Comparison of ENCODE assay signal across 26 cellular contexts in the genomic region with DNA sequence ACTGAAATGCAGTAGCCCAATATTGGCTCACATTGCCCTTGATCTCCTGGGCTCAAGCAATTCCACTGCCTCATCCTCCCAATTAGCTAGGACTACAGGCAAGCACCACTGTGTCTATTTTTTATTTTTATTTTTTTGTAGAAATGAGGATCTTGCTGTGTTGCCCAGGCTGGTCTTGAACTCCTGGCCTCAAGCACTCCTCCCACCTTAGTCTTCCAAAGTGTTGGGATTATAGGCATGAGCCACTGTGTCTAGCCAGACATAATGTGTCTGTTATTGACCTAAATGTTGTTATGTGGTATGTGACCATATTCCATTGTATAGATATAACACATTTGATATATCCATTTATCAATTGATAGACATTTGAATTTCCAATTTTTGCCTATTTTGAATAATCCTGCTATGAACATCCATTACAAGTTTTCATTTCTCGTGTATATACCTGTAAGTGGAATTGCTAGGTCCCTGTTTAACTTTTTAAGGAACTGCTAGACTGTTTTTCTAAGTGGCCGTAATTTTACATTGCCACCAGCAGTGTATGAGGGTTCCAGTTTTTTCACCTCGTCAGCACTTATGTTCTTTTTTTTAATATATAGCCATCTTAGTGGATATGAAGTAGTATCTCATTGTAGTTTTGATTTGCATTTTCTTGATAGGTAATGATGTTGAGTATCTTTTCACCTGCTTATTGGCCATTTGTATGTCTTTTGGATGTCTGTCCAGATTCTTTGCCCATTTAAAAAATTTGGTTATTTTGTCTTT. TPM values are rescaled to one million over a fixed set of nuclear protein-coding genes. Genes with fewer than 3 reads are reported as not detected.
DNase-seq lines count a peak whose midpoint lies in the region; ATAC-seq and TF ChIP-seq lines count a peak whose summit lies in the region.
"Had no signal": no experiment of that assay in that cellular context is flagged by ENCODE, and none has a peak within 500 bp of the region (broad histone marks: within the 10 kb centered on the region; RNA-seq: fewer than 3 reads in every experiment).

No MANE protein-coding gene starts in this region.

- ATAC-seq in T-cell (replicated peaks in 1 of 4), result no peak
- no peak for ATAC-seq in GM19351 (IDR thresholded peaks at IDR 0.05; ENCODE audit: unreplicated experiment)
- ATAC-seq: left colon had no signal

- TF ChIP-seq POLR2A in breast epithelium (IDR thresholded peaks at IDR 0.05), result no peak
- no peak for TF ChIP-seq POLR2A in erythroblast (IDR thresholded peaks at IDR 0.05; ENCODE audit: low read length)

- H3K4me1 ChIP-seq in breast epithelium, result no peaks in the 10 kb centered on the region
- H3K4me1 ChIP-seq: SJCRH30 had no signal

- H3K4me3 Mint-ChIP-seq in MCF 10A (ENCODE audit: unreplicated experiment), result no peak overlapping the region
- peak overlapping the region in 2 of 3 donors; percentile 43 to 59 for H3K4me3 Mint-ChIP-seq in T-cell
- H3K4me3 Mint-ChIP-seq: neural crest cell had no signal

- intact Hi-C loops in MCF 10A (cut with micrococcal nuclease) (loop anchor here (10.0 kb wide), 2 partner anchors 125 to 335 kb away; no protein-coding TSS in a partner anchor), breast epithelium (cut with DNase I; ENCODE audit: low total_unique reads) (no loop called here)

- H3K9me3 Mint-ChIP-seq in MCF 10A (ENCODE audit: unreplicated experiment) (no peaks in the 10 kb centered on the region), T-cell (no peaks in the 10 kb centered on the region)
- H3K9me3 Mint-ChIP-seq: HFFc6, immature natural killer cell, neural crest cell had no signal

- no peaks in the 10 kb centered on the region for H3K9me3 ChIP-seq in breast epithelium
- H3K9me3 ChIP-seq: BE2C, Peyer's patch, SJCRH30 had no signal

- peaks cover 7% of the 10 kb centered on the region for H3K36me3 Mint-ChIP-seq in MCF 10A (ENCODE audit: insufficient read depth, unreplicated experiment)
- peaks cover 15% of the 10 kb centered on the region for H3K36me3 Mint-ChIP-seq in T-cell
- H3K36me3 Mint-ChIP-seq: immature natural killer cell had no signal

- no peak overlapping the region for H3K27ac ChIP-seq in breast epithelium
- H3K27ac ChIP-seq: Peyer's patch, SJCRH30, VCaP had no signal

- no peak overlapping the region for H3K4me3 ChIP-seq in breast epithelium
- H3K4me3 ChIP-seq: Peyer's patch, SJCRH30 had no signal

- no peak for TF ChIP-seq CTCF in MCF 10A (IDR thresholded peaks at IDR 0.05; ENCODE audit: unreplicated experiment)
- no peak for TF ChIP-seq CTCF in breast epithelium (IDR thresholded peaks at IDR 0.05)

- H3K27me3 ChIP-seq in breast epithelium, result no peaks in the 10 kb centered on the region
- H3K27me3 ChIP-seq: BE2C, Peyer's patch, SJCRH30 had no signal

- POLR2A ChIA-PET in MCF 10A (lab: Yijun Ruan, JAX), result interaction anchor here (0.5 to 1.3 kb wide), 2 partner anchors 8 to 240 kb away, joined by 3 to 4 read pairs; no protein-coding TSS in a partner anchor
- POLR2A ChIA-PET in T-cell (lab: Charles Lee), result no interaction called here

- H3K36me3 ChIP-seq in breast epithelium, result no peaks in the 10 kb centered on the region
- H3K36me3 ChIP-seq: Peyer's patch, SJCRH30 had no signal

- no peak for DNase-seq in MCF 10A (ENCODE audit: unreplicated experiment)
- no peak for DNase-seq in breast epithelium (ENCODE audit: low spot score in 2 of 2)
- DNase-seq in T-cell, result no peak
- DNase-seq in erythroblast (lab: John Stamatoyannopoulos, UW), result peak; percentile 13 to 47
- no peak for DNase-seq in NCI-H2171 (lab: John Stamatoyannopoulos, UW)
- no peak for DNase-seq in DMS 273 treated with DMSO at 0.1 percent for 48 hours (lab: John Stamatoyannopoulos, UW)
- DNase-seq in AML-193 (lab: John Stamatoyannopoulos, UW), result no peak
- DNase-seq: activated CD4-positive, alpha-beta T cell treated with anti-CD3 and anti-CD28 coated beads for 4 hours; activated naive CD4-positive, alpha-beta T cell treated with Interleukin-2 at 50 U/mL for 16 hours; BE2C; DMS79; GOT3; immature natural killer cell; left colon; NCI-H1092; NCI-H1694; NCI-H82; Peyer's patch; SJCRH30; stimulated activated CD4-positive, alpha-beta T cell treated with anti-CD3 and anti-CD28 coated beads, Interleukin-1b, Interleukin-23, amount 100 ng/mL, for 48 hours; stimulated activated naive CD8-positive, alpha-beta T cell treated with anti-CD3 and anti-CD28 coated beads, Interleukin-15, Interleukin-2, amounts not matched to agents 100 U/mL and 50 U/mL, for 24 hours; T1000 had no signal

- CTCF ChIA-PET in MCF 10A (lab: Yijun Ruan, JAX), result no interaction called here
- CTCF ChIA-PET in T-cell (lab: Charles Lee), result no interaction called here

- H3K27ac Mint-ChIP-seq in MCF 10A (ENCODE audit: low read depth, unreplicated experiment) (peak overlapping the region; percentile 36), T-cell (peak overlapping the region in 1 of 2 donors; percentile 27)
- H3K27ac Mint-ChIP-seq: HFFc6 had no signal

- no TSS peak for BruUV-seq in MCF 10A (replicated peaks; lab: Mats Ljungman, UMichigan)

- H3K4me1 Mint-ChIP-seq in MCF 10A (ENCODE audit: insufficient read depth, unreplicated experiment) (peaks cover 49% of the 10 kb centered on the region), T-cell (peaks cover 87 to 96% (median 94%) of the 10 kb centered on the region in 3 donors)

- H3K27me3 Mint-ChIP-seq in MCF 10A (ENCODE audit: insufficient read depth, unreplicated experiment), result no peaks in the 10 kb centered on the region
- H3K27me3 Mint-ChIP-seq in T-cell, result no peaks in the 10 kb centered on the region

RNA-seq across cellular contexts. Expression of a gene that starts 9.4 kb away (rescaled TPM):
- total RNA-seq in MCF 10A (2022), result 63.6 and 71.0 TPM in 2 replicates
- 100 to 1,000 TPM in 2 of 3 donors, 10 to 100 TPM in 1; 65.9 to 234 (median 110) TPM for total RNA-seq in breast epithelium
- 100 to 1,000 TPM; 137 to 256 (median 138) TPM for total RNA-seq in T-cell

Comparison
In these comparisons a context has a peak if more than half of its experiments do, and no peak if none do; other contexts are left out.
1. DNase-seq: peak in erythroblast (2 of 2); none in MCF 10A (single experiment), breast epithelium (0 of 2), T-cell (0 of 34), NCI-H2171 (single experiment), DMS 273 treated with DMSO at 0.1 percent for 48 hours (single experiment) and AML-193 (0 of 2).